Comparison of ENCODE assay signal across 8 cellular contexts in the genomic region with DNA sequence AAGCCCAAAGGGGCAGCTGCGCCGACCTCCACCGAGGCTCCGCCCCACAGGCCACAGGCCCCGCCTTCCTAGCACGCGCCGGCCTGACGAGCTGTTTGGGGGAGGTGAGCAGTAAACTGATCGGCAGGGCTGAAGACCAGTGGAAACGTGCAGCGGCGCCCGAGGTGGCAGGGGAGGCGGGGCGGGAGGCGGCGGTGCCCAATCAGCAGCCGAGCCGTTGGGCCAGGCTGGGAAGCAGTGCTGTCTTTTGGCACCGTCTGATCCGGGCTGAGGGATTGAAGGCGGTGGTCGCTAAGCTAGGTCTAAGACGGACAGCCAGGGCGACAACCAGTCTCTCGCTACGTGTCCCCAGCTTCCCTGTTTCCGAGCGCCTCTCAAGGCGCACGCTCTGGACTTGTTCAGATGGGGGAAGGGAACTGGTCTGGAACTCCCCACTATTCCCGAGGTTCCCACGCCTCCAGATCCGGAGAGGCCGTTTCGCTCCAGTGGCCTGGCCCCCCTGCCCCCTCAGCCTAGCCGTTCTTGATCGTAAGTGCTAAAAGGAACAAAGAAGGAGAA. TPM values are rescaled to one million over a fixed set of nuclear protein-coding genes. Genes with fewer than 3 reads are reported as not detected.
DNase-seq lines count a peak whose midpoint lies in the region; ATAC-seq and TF ChIP-seq lines count a peak whose summit lies in the region.

A gene with protein sequence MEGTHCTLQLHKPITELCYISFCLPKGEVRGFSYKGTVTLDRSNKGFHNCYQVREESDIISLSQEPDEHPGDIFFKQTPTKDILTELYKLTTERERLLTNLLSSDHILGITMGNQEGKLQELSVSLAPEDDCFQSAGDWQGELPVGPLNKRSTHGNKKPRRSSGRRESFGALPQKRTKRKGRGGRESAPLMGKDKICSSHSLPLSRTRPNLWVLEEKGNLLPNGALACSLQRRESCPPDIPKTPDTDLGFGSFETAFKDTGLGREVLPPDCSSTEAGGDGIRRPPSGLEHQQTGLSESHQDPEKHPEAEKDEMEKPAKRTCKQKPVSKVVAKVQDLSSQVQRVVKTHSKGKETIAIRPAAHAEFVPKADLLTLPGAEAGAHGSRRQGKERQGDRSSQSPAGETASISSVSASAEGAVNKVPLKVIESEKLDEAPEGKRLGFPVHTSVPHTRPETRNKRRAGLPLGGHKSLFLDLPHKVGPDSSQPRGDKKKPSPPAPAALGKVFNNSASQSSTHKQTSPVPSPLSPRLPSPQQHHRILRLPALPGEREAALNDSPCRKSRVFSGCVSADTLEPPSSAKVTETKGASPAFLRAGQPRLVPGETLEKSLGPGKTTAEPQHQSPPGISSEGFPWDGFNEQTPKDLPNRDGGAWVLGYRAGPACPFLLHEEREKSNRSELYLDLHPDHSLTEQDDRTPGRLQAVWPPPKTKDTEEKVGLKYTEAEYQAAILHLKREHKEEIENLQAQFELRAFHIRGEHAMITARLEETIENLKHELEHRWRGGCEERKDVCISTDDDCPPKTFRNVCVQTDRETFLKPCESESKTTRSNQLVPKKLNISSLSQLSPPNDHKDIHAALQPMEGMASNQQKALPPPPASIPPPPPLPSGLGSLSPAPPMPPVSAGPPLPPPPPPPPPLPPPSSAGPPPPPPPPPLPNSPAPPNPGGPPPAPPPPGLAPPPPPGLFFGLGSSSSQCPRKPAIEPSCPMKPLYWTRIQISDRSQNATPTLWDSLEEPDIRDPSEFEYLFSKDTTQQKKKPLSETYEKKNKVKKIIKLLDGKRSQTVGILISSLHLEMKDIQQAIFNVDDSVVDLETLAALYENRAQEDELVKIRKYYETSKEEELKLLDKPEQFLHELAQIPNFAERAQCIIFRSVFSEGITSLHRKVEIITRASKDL (N-terminal part only) (minus strand): TSS at position 11 of the 558 bp plus-strand sequence. CDS start 39,800 bp downstream, outside the sequence.

- peak; percentile 82 for DNase-seq in GM10266 (ENCODE audit: extremely low spot score)
- DNase-seq in NCI-H2029 (lab: John Stamatoyannopoulos, UW): peak; percentile 71
- DNase-seq in activated B cell treated with CpG ODN at 0.5 μM for 24 hours: peak; percentile 72
- DNase-seq in mammary epithelial cell: peak; percentile 91
- peak; percentile 93 to 96 for DNase-seq in gastrocnemius medialis
- no peak for DNase-seq in PC-3

- no peaks in the 10 kb centered on the region for H3K9me2 ChIP-seq in PC-3 (replicated peaks; ENCODE audit: low read length)

- CTCF ChIA-PET in activated B cell treated with CpG ODN at 0.5 μM for 24 hours (lab: Charles Lee) (no interaction called here), mammary epithelial cell (lab: Charles Lee; ENCODE audit: low non-redundant PET) (interaction anchor here (0.7 kb wide), 1 partner anchor 13 kb away, joined by 3 read pairs; no protein-coding TSS in a partner anchor), PC-3 (lab: Charles Lee) (no interaction called here)

- peak; percentile 99 for ATAC-seq in HG02642 (IDR thresholded peaks at IDR 0.05; ENCODE audit: poor library complexity, unreplicated experiment)
- ATAC-seq in activated B cell treated with CpG ODN at 0.5 μM for 24 hours (ENCODE audit: low read depth): peak; percentile 100
- ATAC-seq in gastrocnemius medialis: peak; percentile 93 to 95
- no peak for ATAC-seq in PC-3

- TF ChIP-seq POLR2A in gastrocnemius medialis (IDR thresholded peaks at IDR 0.05): peak; percentile 79 to 80

- WGBS in mammary epithelial cell (ENCODE audit: low coverage, missing lambda C conversion rate): 1% methylated on average over 14 of the region's 39 CpGs

- H3K9me3 ChIP-seq in mammary epithelial cell (replicated peaks; ENCODE audit: insufficient read depth, low read length): no peaks in the 10 kb centered on the region
- no peaks in the 10 kb centered on the region for H3K9me3 ChIP-seq in iPS-18a (ENCODE audit: control insufficient read depth, low read depth, low read length)
- no peaks in the 10 kb centered on the region for H3K9me3 ChIP-seq in gastrocnemius medialis
- no peaks in the 10 kb centered on the region for H3K9me3 ChIP-seq in PC-3 (ENCODE audit: low read length)

- no peaks in the 10 kb centered on the region for H3K79me2 ChIP-seq in mammary epithelial cell (ENCODE audit: insufficient read depth, low read length)
- H3K79me2 ChIP-seq in PC-3 (ENCODE audit: low read length): no peaks in the 10 kb centered on the region

- no peaks in the 10 kb centered on the region for H3F3A ChIP-seq in PC-3 (ENCODE audit: low read length, unreplicated experiment)

- H3K27ac Mint-ChIP-seq in activated B cell treated with CpG ODN at 0.5 μM for 24 hours: peak within 1 kb of the TSS; percentile 59

- BruUV-seq in mammary epithelial cell (replicated peaks; lab: Mats Ljungman, UMichigan) (no TSS peak), PC-3 (replicated peaks; lab: Mats Ljungman, UMichigan) (no TSS peak)

- H3K4me1 ChIP-seq in mammary epithelial cell (ENCODE audit: insufficient read depth, low read length) (peaks cover 7% of the 10 kb centered on the region), iPS-18a (ENCODE audit: control insufficient read depth, low read depth, low read length) (peaks cover 6% of the 10 kb centered on the region), gastrocnemius medialis (peaks cover 10 to 11% of the 10 kb centered on the region in 2 donors), PC-3 (ENCODE audit: insufficient read depth, low read length) (no peaks in the 10 kb centered on the region)

- H3K4me3 ChIP-seq in mammary epithelial cell (replicated peaks in 1 of 3; ENCODE audit: insufficient read depth in 1 of 3, low read depth in 2 of 3, low read length in 3 of 3) (peak within 1 kb of the TSS; percentile 35 to 55 (median 53)), iPS-18a (ENCODE audit: low read length) (peak within 1 kb of the TSS; percentile 74), gastrocnemius medialis (peak within 1 kb of the TSS; percentile 47 to 80 (median 60)), PC-3 (ENCODE audit: low read length) (no peak within 1 kb of the TSS)

- TF ChIP-seq CTCF in GM10266 (IDR thresholded peaks at IDR 0.05; ENCODE audit: control insufficient read depth, insufficient read depth, low read depth, missing control alignments): no peak
- no peak for TF ChIP-seq CTCF in activated B cell treated with CpG ODN at 0.5 μM for 24 hours (IDR thresholded peaks at IDR 0.05)
- TF ChIP-seq CTCF in mammary epithelial cell (conservative IDR thresholded peaks at IDR 0.05 in 1 of 2, IDR thresholded peaks at IDR 0.05 in 1 of 2; ENCODE audit: extremely low read depth in 1 of 2, insufficient read depth in 1 of 2, low read depth in 1 of 2, low read length in 2 of 2): no peak
- no peak for TF ChIP-seq CTCF in gastrocnemius medialis (IDR thresholded peaks at IDR 0.05 in 4 of 5, conservative IDR thresholded peaks at IDR 0.05 in 1 of 5)
- TF ChIP-seq CTCF in PC-3 (conservative IDR thresholded peaks at IDR 0.05; ENCODE audit: low read depth, low read length): no peak

- no peaks in the 10 kb centered on the region for H3K36me3 Mint-ChIP-seq in activated B cell treated with CpG ODN at 0.5 μM for 24 hours (ENCODE audit: low read depth)

- H2AFZ ChIP-seq in mammary epithelial cell (ENCODE audit: low read depth, low read length) (peak within 1 kb of the TSS; percentile 97), PC-3 (ENCODE audit: low read length) (no peak within 1 kb of the TSS)

- dilution Hi-C loops in mammary epithelial cell (cut with HindIII; ENCODE audit: low sequenced_read_pairs): loop anchor here (5.0 to 10.0 kb wide), 2 partner anchors 102 to 650 kb away; no protein-coding TSS in a partner anchor

- H4K20me1 ChIP-seq in mammary epithelial cell (ENCODE audit: insufficient read depth, low read length) (no peaks in the 10 kb centered on the region), PC-3 (ENCODE audit: low read length) (no peaks in the 10 kb centered on the region)

- no peaks in the 10 kb centered on the region for H3K36me3 ChIP-seq in mammary epithelial cell (ENCODE audit: insufficient read depth, low read length)
- H3K36me3 ChIP-seq in iPS-18a (ENCODE audit: control insufficient read depth, low read depth, low read length): no peaks in the 10 kb centered on the region
- H3K36me3 ChIP-seq in gastrocnemius medialis: no peaks in the 10 kb centered on the region
- H3K36me3 ChIP-seq in PC-3 (ENCODE audit: low read depth, low read length): no peaks in the 10 kb centered on the region

- H3K27me3 ChIP-seq in mammary epithelial cell (ENCODE audit: insufficient read depth, low read length) (no peaks in the 10 kb centered on the region), iPS-18a (ENCODE audit: control insufficient read depth, insufficient read depth, low read length) (peaks cover 16% of the 10 kb centered on the region), gastrocnemius medialis (no peaks in the 10 kb centered on the region), PC-3 (ENCODE audit: low read length) (0 out of 2 replicates have a peak, but pooled peaks cover 14% of the 10 kb centered on the region)

- H3K9ac ChIP-seq in mammary epithelial cell (ENCODE audit: insufficient read depth, low read length) (peak within 1 kb of the TSS; percentile 80), iPS-18a (ENCODE audit: low read length) (peak within 1 kb of the TSS; percentile 42), PC-3 (ENCODE audit: low read length) (no peak within 1 kb of the TSS)

- H3K4me1 Mint-ChIP-seq in activated B cell treated with CpG ODN at 0.5 μM for 24 hours: peaks cover 19% of the 10 kb centered on the region

- intact Hi-C loops in activated B cell treated with CpG ODN at 0.5 μM for 24 hours (cut with micrococcal nuclease) (loop anchor here (10.0 kb wide), 1 partner anchor 840 kb away; the partner anchor contains the start of gene AVEN), mammary epithelial cell (cut with micrococcal nuclease) (loop anchor here (5.0 kb wide), 1 partner anchor 42 kb away; no protein-coding TSS in a partner anchor), gastrocnemius medialis (cut with DNase I; ENCODE audit: low total_unique reads) (no loop called here), PC-3 (cut with micrococcal nuclease) (no loop called here)

- POLR2A ChIA-PET in activated B cell treated with CpG ODN at 0.5 μM for 24 hours (lab: Charles Lee): no interaction called here
- POLR2A ChIA-PET in PC-3 (lab: Charles Lee; ENCODE audit: unreplicated experiment): no interaction called here

- in situ Hi-C loops in mammary epithelial cell (cut with MboI; ENCODE audit: low sequenced_read_pairs in 2 of 2): no loop called here
- in situ Hi-C loops in gastrocnemius medialis (cut with MboI; ENCODE audit: low sequenced_read_pairs in 4 of 4): no loop called here

- peak within 1 kb of the TSS; percentile 81 for H3K4me3 Mint-ChIP-seq in activated B cell treated with CpG ODN at 0.5 μM for 24 hours

- peak within 1 kb of the TSS; percentile 86 for H3K4me2 ChIP-seq in mammary epithelial cell (ENCODE audit: insufficient read depth, low read depth, low read length)
- H3K4me2 ChIP-seq in PC-3 (ENCODE audit: low read length): no peak within 1 kb of the TSS

- H3K9me3 Mint-ChIP-seq in activated B cell treated with CpG ODN at 0.5 μM for 24 hours: no peaks in the 10 kb centered on the region

- H3K27ac ChIP-seq in mammary epithelial cell (ENCODE audit: insufficient read depth, low read depth, low read length) (peak within 1 kb of the TSS; percentile 80), iPS-18a (ENCODE audit: low read length) (no peak within 1 kb of the TSS), gastrocnemius medialis (peak within 1 kb of the TSS; percentile 87 to 97 (median 92)), PC-3 (ENCODE audit: low read length) (no peak within 1 kb of the TSS)

- H3K27me3 Mint-ChIP-seq in activated B cell treated with CpG ODN at 0.5 μM for 24 hours: peaks cover 19% of the 10 kb centered on the region

RNA-seq across cellular contexts. Expression of the gene that starts here (rescaled TPM):
- total RNA-seq in activated B cell treated with CpG ODN at 0.5 μM for 24 hours (0.69 and 0.80 TPM in 2 replicates), mammary epithelial cell (1 to 10 TPM; 4.2 to 6.7 TPM), gastrocnemius medialis (1 to 10 TPM; 2.6 to 6.6 (median 4.2) TPM), PC-3 (2014; rRNA removed) (2.4 and 2.9 TPM in 2 replicates)
- polyA plus RNA-seq in mammary epithelial cell: 0.69 TPM
- 3.9 TPM for polyA minus RNA-seq in mammary epithelial cell

Comparison
In these comparisons a context has a peak if more than half of its experiments do, and no peak if none do; other contexts are left out.
1. Peak in DNase-seq and ATAC-seq in activated B cell treated with CpG ODN at 0.5 μM for 24 hours; RNA of the gene not detected or under 1 TPM.
2. H3K27ac ChIP-seq: peak in mammary epithelial cell (single experiment) and gastrocnemius medialis (4 of 4); none in iPS-18a (single experiment) and PC-3 (single experiment).
3. intact Hi-C loops: an anchor here in activated B cell treated with CpG ODN at 0.5 μM for 24 hours (10.0 kb wide) and mammary epithelial cell (5.0 kb wide); none called in gastrocnemius medialis and PC-3.